ENCODE assay signal across 13 cellular contexts in the genomic region with DNA sequence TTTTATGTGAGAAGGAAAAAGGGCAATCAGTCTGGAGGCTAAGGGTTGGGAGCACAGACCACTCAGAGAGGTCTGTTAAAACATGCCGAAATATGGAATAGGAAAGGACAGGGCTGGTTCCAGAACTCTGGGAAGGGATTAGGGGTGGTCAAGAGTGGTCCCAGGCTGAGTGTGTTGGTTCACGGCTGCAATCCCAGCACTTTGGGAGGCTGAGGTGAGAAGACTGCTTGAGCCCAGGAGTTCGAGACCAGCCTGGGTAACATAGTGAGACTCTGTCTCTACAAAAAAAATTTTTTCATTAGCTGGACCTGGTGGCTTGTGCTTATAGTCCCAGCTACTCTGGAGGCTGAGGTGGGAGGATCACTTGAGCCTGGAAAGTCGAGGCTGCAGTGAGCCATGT. TPM values are rescaled to one million over a fixed set of nuclear protein-coding genes. Genes with fewer than 3 reads are reported as not detected.
"Had no signal": no experiment of that assay in that cellular context is flagged by ENCODE, and none has a peak within 500 bp of the region (broad histone marks: within the 10 kb centered on the region; RNA-seq: fewer than 3 reads in every experiment).

No MANE protein-coding gene starts in this region.

RNA-seq across cellular contexts. Expression of a gene that starts 1.8 kb away (rescaled TPM):
- total RNA-seq: activated B cell treated with CpG ODN at 0.5 μM for 24 hours; activated CD4-positive, alpha-beta T cell treated with anti-CD3 and anti-CD28 coated beads, Interleukin-2, amount 10 ng/mL, durations not matched to agents 24 days and 14 days; activated CD8-positive, alpha-beta T cell treated with anti-CD3 and anti-CD28 coated beads for 36 hours; activated naive CD4-positive, alpha-beta T cell treated with anti-CD3 and anti-CD28 coated beads for 36 hours; activated T-cell treated with anti-CD3 and anti-CD28 coated beads, Interleukin-2, amount 50 U/mL, for 4 hours; aorta; astrocyte; body of pancreas; breast epithelium; cardiac septum; cerebellum; T-helper 17 cell; T-helper 2 cell treated with Interferon-gamma antibody and Interleukin-4, amounts not matched to agents 100 ng/mL and 5 ng/mL, for 36 hours had no signal

RNA-seq across cellular contexts. Expression of a gene that starts 27.8 kb away (rescaled TPM):
- total RNA-seq: activated B cell treated with CpG ODN at 0.5 μM for 24 hours, astrocyte had no signal

RNA-seq across cellular contexts. Expression of a gene that starts 58.8 kb away (rescaled TPM):
- total RNA-seq: activated B cell treated with CpG ODN at 0.5 μM for 24 hours; activated naive CD4-positive, alpha-beta T cell treated with anti-CD3 and anti-CD28 coated beads for 36 hours; body of pancreas; cardiac septum; T-helper 17 cell; T-helper 2 cell treated with Interferon-gamma antibody and Interleukin-4, amounts not matched to agents 100 ng/mL and 5 ng/mL, for 36 hours had no signal
